Comparison of ENCODE assay signal across 12 cellular contexts in the genomic region with DNA sequence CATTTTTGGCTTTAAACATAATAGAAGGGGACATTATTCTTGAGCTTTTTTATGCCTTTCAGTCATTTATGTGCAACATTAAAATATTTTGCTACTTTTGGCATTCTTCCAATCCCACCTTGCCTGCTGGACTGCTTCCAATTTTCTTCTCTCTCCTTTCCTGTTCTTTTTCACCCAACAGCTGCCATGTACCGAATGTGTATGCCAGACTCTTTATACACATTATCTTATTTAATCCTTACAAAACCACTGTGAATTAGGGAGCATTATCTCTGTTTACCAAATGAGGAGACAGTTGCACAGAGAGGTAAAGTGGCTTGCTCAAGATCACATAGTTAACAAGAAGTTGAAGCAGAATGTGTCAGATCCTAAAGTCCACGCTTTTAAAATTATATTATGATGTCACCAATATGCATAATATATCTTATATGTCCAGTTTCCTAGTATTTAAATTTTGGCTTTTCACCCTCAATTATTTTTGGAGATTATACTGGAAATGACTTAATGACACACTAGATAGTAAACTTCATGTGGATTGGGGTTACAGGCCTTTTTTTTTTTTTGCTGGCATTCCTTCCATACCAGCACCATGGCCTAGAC.
"Had no signal": no experiment of that assay in that cellular context is flagged by ENCODE, and none has a peak within 500 bp of the region (broad histone marks: within the 10 kb centered on the region; RNA-seq: fewer than 3 reads in every experiment).

No MANE protein-coding gene starts in this region.

- H3K27me3 ChIP-seq: gastroesophageal sphincter, sigmoid colon had no signal

- H3K9me3 ChIP-seq: gastroesophageal sphincter, sigmoid colon had no signal

- H3K4me3 ChIP-seq: gastroesophageal sphincter, sigmoid colon had no signal

- ATAC-seq: gastroesophageal sphincter had no signal

- H3K36me3 ChIP-seq: gastroesophageal sphincter, sigmoid colon had no signal

- DNase-seq: activated B cell treated with CpG ODN at 0.5 μM for 24 hours; activated CD4-positive, alpha-beta T cell treated with anti-CD3 and anti-CD28 coated beads, Interleukin-2, amount 10 ng/mL, durations not matched to agents 24 days and 14 days; activated naive CD4-positive, alpha-beta T cell treated with anti-CD3 and anti-CD28 coated beads for 36 hours; central memory CD4-positive, alpha-beta T cell; cortex of kidney; effector memory CD4-positive, alpha-beta T cell; mesendoderm; sigmoid colon; stimulated activated CD4-positive, alpha-beta T cell treated with anti-CD3 and anti-CD28 coated beads, Interleukin-2, amount 100 ng/mL, for 48 hours; stimulated activated naive CD4-positive, alpha-beta T cell treated with Interleukin-2 at 50 U/mL for 16 hours; trophoblast cell had no signal
